8 cellular contexts compared by ENCODE assay signal in the genomic region with DNA sequence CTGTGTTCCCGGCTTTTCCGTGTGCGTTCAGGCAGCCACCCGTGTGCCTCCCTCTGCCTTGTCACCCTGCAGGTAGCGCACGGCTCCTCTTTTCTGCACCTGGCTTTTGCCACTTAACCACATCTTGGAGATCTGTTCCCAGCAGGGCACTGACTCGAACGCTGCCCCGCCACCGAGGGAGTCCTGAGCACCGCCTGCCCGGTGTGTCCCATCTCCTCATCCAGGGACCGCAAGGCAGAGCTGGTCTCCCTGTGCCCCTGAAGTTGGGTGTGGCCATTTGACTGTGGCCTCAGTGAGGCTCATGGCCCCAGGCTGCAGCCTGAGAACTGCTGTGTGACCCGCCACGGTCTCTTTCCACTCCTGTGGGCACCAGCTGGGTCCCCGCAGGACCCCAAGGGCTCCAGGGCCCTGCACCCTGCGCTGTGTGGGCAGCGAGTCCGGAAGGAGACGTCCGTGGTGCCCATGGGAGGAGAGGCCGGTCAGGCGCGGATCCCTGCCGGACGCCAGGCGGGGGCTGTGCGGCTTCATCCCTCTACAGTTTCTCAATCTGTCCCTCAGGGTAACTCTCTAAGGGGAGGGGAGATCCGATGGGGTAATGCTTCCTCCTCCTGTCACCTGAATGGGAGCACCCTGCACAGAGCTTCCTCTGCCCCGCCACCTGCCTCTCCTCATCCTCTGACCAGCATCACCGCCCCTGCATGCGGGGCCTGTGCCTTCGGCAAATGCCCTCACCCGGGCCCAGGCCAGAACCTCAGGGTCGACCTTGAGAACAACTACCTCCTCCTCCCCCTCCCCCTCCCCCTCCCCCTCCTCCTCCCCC. TPM values are rescaled to one million over a fixed set of nuclear protein-coding genes. Genes with fewer than 3 reads are reported as not detected.
DNase-seq lines count a peak whose midpoint lies in the region; ATAC-seq and TF ChIP-seq lines count a peak whose summit lies in the region.

No MANE protein-coding gene starts in this region.

- ATAC-seq in GM19324 (IDR thresholded peaks at IDR 0.05; ENCODE audit: low FRiP score, unreplicated experiment), result no peak

- H3K79me2 ChIP-seq in smooth muscle cell (ENCODE audit: low read depth), result peaks cover 25% of the 10 kb centered on the region

- H2AFZ ChIP-seq in smooth muscle cell (ENCODE audit: low read depth), result no peak overlapping the region

- WGBS in smooth muscle cell (ENCODE audit: low lambda C conversion rate), result 96% methylated on average over 35 of the region's 35 CpGs

- H3K9ac ChIP-seq in iPS-15b (ENCODE audit: low read depth, low read length) (peak overlapping the region; percentile 16), smooth muscle cell (ENCODE audit: low read depth) (no peak overlapping the region)

- peaks cover 17% of the 10 kb centered on the region for H3K36me3 ChIP-seq in iPS-15b (ENCODE audit: control insufficient read depth, insufficient read depth, low read length)
- no peaks in the 10 kb centered on the region for H3K36me3 ChIP-seq in smooth muscle cell (ENCODE audit: low read depth)

- no peak overlapping the region for H3K27ac ChIP-seq in smooth muscle cell (ENCODE audit: low read depth)

- H3K4me3 ChIP-seq in GM12865 (ENCODE audit: low read depth, low read length), result no peak overlapping the region
- H3K4me3 ChIP-seq in iPS-15b (ENCODE audit: low read depth, low read length), result no peak overlapping the region
- H3K4me3 ChIP-seq in smooth muscle cell, result no peak overlapping the region

- DNase-seq in CD1c-positive myeloid dendritic cell (ENCODE audit: extremely low spot score) (peak; percentile 22), GM12865 (ENCODE audit: low read depth) (peak; percentile 34), RPMI7951 (ENCODE audit: low read depth) (peak; percentile 32), C1 segment of cervical spinal cord (lab: John Stamatoyannopoulos, UW) (no peak), mucosa of gallbladder (ENCODE audit: low spot score) (no peak), smooth muscle cell (lab: John Stamatoyannopoulos, UW; ENCODE audit: unreplicated experiment) (no peak)

- no peaks in the 10 kb centered on the region for H3F3A ChIP-seq in smooth muscle cell (ENCODE audit: low read depth)

- H3K27me3 ChIP-seq in iPS-15b (ENCODE audit: control insufficient read depth, insufficient read depth, low read length), result no peaks in the 10 kb centered on the region
- no peaks in the 10 kb centered on the region for H3K27me3 ChIP-seq in smooth muscle cell (ENCODE audit: low read depth)

- no peaks in the 10 kb centered on the region for H3K9me3 ChIP-seq in iPS-15b (ENCODE audit: control insufficient read depth, insufficient read depth, low read length)
- no peaks in the 10 kb centered on the region for H3K9me3 ChIP-seq in smooth muscle cell (replicated peaks; ENCODE audit: low read depth)

- H3K4me1 ChIP-seq in iPS-15b (ENCODE audit: control insufficient read depth, insufficient read depth, low read length) (peaks cover 6% of the 10 kb centered on the region), smooth muscle cell (ENCODE audit: low read depth) (peaks cover 7% of the 10 kb centered on the region)

- no peak overlapping the region for H3K4me2 ChIP-seq in smooth muscle cell

- TF ChIP-seq CTCF in GM12865 (IDR thresholded peaks at IDR 0.05; ENCODE audit: insufficient read depth, low read depth, low read length, missing control alignments) (no peak), smooth muscle cell (IDR thresholded peaks at IDR 0.05; ENCODE audit: borderline replicate concordance, insufficient read depth, poor library complexity, severe bottlenecking) (no peak)

- peaks cover 11% of the 10 kb centered on the region for H4K20me1 ChIP-seq in smooth muscle cell (ENCODE audit: low read depth)

RNA-seq across cellular contexts. Expression of gene INTS1, which starts 1.8 kb away (rescaled TPM):
- total RNA-seq in RPMI7951 (2014; rRNA removed; shearing (Covaris generic)), result 43.3 and 49.5 TPM in 2 replicates
- total RNA-seq in mucosa of gallbladder (108 TPM), smooth muscle cell (18.2 and 18.9 TPM in 2 replicates)
- 48.0 and 51.2 TPM in 2 replicates for polyA plus RNA-seq in smooth muscle cell

RNA-seq across cellular contexts. Expression of gene MAFK, which starts 24.6 kb away (rescaled TPM):
- 4.4 and 12.0 TPM in 2 replicates for total RNA-seq in RPMI7951 (2014; rRNA removed; shearing (Covaris generic))
- total RNA-seq in mucosa of gallbladder (56.6 TPM), smooth muscle cell (8.5 and 8.8 TPM in 2 replicates)
- 2.8 and 4.4 TPM in 2 replicates for polyA plus RNA-seq in smooth muscle cell

RNA-seq across cellular contexts. Expression of gene MICALL2, which starts 46.7 kb away (rescaled TPM):
- 16.0 and 20.1 TPM in 2 replicates for total RNA-seq in RPMI7951 (2014; rRNA removed; shearing (Covaris generic))
- 166 TPM for total RNA-seq in mucosa of gallbladder
- 4.2 and 9.3 TPM in 2 replicates for total RNA-seq in smooth muscle cell
- 18.9 and 19.9 TPM in 2 replicates for polyA plus RNA-seq in smooth muscle cell

RNA-seq across cellular contexts. Expression of gene TMEM184A, which starts 50.1 kb away (rescaled TPM):
- 0.10 TPM in 1 of 2 replicates, not detected in the other for total RNA-seq in RPMI7951 (2014; rRNA removed; shearing (Covaris generic))
- total RNA-seq in mucosa of gallbladder (39.8 TPM), smooth muscle cell (4.8 and 6.6 TPM in 2 replicates)
- 1.6 and 4.5 TPM in 2 replicates for polyA plus RNA-seq in smooth muscle cell

Comparison
In these comparisons a context has a peak if more than half of its experiments do, and no peak if none do; other contexts are left out.
1. DNase-seq: peak in CD1c-positive myeloid dendritic cell (single experiment), GM12865 (single experiment) and RPMI7951 (single experiment); none in C1 segment of cervical spinal cord (0 of 14), mucosa of gallbladder (single experiment) and smooth muscle cell (single experiment).